20 cellular contexts compared by ENCODE assay signal in the genomic region with DNA sequence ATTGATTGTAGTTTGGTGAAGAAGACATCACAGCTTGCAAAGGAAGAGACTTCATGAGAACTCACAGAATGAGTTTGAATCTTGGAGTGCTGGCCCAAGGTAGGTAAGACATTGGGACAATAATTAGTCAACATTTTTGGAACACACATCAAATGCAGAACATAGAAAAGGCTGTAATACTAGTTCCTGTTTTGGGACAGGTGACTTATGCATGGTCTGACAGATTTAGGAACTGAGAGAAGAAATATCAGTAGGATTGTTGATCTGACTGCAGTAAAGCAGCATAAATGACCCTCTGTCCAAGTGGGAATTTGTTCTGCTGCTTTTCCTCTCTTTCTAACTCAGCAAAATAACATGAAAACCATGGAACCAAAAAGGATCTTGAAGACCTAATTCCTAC.
"Had no signal": no experiment of that assay in that cellular context is flagged by ENCODE, and none has a peak within 500 bp of the region (broad histone marks: within the 10 kb centered on the region; RNA-seq: fewer than 3 reads in every experiment).

No MANE protein-coding gene starts in this region.

- H3K9me3 Mint-ChIP-seq: nephron, neural progenitor cell had no signal

- H3K27ac Mint-ChIP-seq: immature natural killer cell; naive thymus-derived CD4-positive, alpha-beta T cell; nephron; neural progenitor cell; progenitor cell of endocrine pancreas had no signal

- DNase-seq: cortex of kidney; hypothalamus; immature natural killer cell; islet precursor cell; mesenchymal stem cell; midbrain; naive thymus-derived CD4-positive, alpha-beta T cell; right lobe of liver; small intestine; stimulated activated CD4-positive, alpha-beta T cell treated with anti-CD3 and anti-CD28 coated beads, Interleukin-15, amount 100 ng/mL, for 24 hours; stimulated activated CD4-positive, alpha-beta T cell treated with anti-CD3 and anti-CD28 coated beads, Interleukin-2, amount 100 ng/mL, for 48 hours; stimulated activated naive CD4-positive, alpha-beta T cell treated with Interleukin-2 at 50 U/mL for 16 hours; stomach; thyroid gland; trophoblast cell had no signal

- ATAC-seq: left lobe of liver; naive thymus-derived CD4-positive, alpha-beta T cell; right lobe of liver had no signal

- FAIRE-seq: frontal cortex, small intestine had no signal

- H3K36me3 Mint-ChIP-seq: immature natural killer cell, neural progenitor cell had no signal

- H3K4me1 Mint-ChIP-seq: immature natural killer cell; naive thymus-derived CD4-positive, alpha-beta T cell; nephron; neural progenitor cell had no signal

- H3K4me3 Mint-ChIP-seq: immature natural killer cell; naive thymus-derived CD4-positive, alpha-beta T cell; nephron; neural progenitor cell had no signal
